Comparison of ENCODE assay signal across 1 cellular context in genomic region chr15:62569460-62570404, GRCh38.
TF ChIP-seq lines count a peak whose summit lies in the region.

No MANE protein-coding gene starts in this region.

TF ChIP-seq in HepG2, 621 proteins besides CTCF, POLR2A, EP300 and RAD21 (continued from another document and continues in another):
- TF ChIP-seq ZHX2 (IDR thresholded peaks at IDR 0.05; ENCODE audit: low read depth), result no peak
- no peak for TF ChIP-seq ZHX2 (CRISPR knock-in tag; IDR thresholded peaks at IDR 0.05; ENCODE audit: borderline replicate concordance)
- TF ChIP-seq SIX4 (CRISPR knock-in tag; IDR thresholded peaks at IDR 0.05), result peak; percentile 81
- TF ChIP-seq KDM2A (CRISPR knock-in tag; IDR thresholded peaks at IDR 0.05; ENCODE audit: borderline replicate concordance, low read depth), result peak; percentile 65; the same call in 1 of the 2 replicates
- peak; percentile 26; the same call in 1 of the 2 replicates for TF ChIP-seq ZFX (CRISPR knock-in tag; IDR thresholded peaks at IDR 0.05; ENCODE audit: low read depth)
- peak; percentile 47; the same call in 1 of the 2 replicates for TF ChIP-seq ETV5 (CRISPR knock-in tag; IDR thresholded peaks at IDR 0.05; ENCODE audit: borderline replicate concordance)
- TF ChIP-seq ZNF639 (CRISPR knock-in tag; conservative IDR thresholded peaks at IDR 0.05), result no peak; the same call in 1 of the 2 replicates
- TF ChIP-seq RCOR2 (CRISPR knock-in tag; IDR thresholded peaks at IDR 0.05), result peak; percentile 94
- no peak for TF ChIP-seq ZNF572 (CRISPR knock-in tag; IDR thresholded peaks at IDR 0.05)
- peak; percentile 77; the same call in 1 of the 2 replicates for TF ChIP-seq MEIS2 (CRISPR knock-in tag; IDR thresholded peaks at IDR 0.05)
- TF ChIP-seq NCOA2 (CRISPR knock-in tag; IDR thresholded peaks at IDR 0.05), result peak; percentile 92
- peak; percentile 91; the same call in 1 of the 2 replicates for TF ChIP-seq NKX3-1 (CRISPR knock-in tag; IDR thresholded peaks at IDR 0.05)
- TF ChIP-seq, protein P1, sequence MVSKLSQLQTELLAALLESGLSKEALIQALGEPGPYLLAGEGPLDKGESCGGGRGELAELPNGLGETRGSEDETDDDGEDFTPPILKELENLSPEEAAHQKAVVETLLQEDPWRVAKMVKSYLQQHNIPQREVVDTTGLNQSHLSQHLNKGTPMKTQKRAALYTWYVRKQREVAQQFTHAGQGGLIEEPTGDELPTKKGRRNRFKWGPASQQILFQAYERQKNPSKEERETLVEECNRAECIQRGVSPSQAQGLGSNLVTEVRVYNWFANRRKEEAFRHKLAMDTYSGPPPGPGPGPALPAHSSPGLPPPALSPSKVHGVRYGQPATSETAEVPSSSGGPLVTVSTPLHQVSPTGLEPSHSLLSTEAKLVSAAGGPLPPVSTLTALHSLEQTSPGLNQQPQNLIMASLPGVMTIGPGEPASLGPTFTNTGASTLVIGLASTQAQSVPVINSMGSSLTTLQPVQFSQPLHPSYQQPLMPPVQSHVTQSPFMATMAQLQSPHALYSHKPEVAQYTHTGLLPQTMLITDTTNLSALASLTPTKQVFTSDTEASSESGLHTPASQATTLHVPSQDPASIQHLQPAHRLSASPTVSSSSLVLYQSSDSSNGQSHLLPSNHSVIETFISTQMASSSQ (IDR thresholded peaks at IDR 0.05; ENCODE audit: low read depth), result peak; percentile 84
- TF ChIP-seq, protein P1 (CRISPR knock-in tag; IDR thresholded peaks at IDR 0.05; ENCODE audit: borderline replicate concordance), result peak; percentile 94
- TF ChIP-seq CREM (IDR thresholded peaks at IDR 0.05), result peak; percentile 83
- no peak for TF ChIP-seq CREM (CRISPR knock-in tag; IDR thresholded peaks at IDR 0.05)
- TF ChIP-seq, protein P2, sequence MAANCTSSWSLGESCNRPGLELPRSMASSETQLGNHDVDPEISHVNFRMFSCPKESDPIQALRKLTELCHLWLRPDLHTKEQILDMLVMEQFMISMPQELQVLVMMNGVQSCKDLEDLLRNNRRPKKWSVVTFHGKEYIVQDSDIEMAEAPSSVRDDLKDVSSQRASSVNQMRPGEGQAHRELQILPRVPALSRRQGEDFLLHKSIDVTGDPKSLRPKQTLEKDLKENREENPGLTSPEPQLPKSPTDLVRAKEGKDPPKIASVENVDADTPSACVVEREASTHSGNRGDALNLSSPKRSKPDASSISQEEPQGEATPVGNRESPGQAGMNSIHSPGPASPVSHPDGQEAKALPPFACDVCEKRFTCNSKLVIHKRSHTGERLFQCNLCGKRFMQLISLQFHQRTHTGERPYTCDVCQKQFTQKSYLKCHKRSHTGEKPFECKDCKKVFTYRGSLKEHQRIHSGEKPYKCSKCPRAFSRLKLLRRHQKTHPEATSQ (CRISPR knock-in tag; IDR thresholded peaks at IDR 0.05; ENCODE audit: borderline replicate concordance), result 0 out of 2 replicates have a peak, but pooled peaks have one; percentile 66
- TF ChIP-seq ZNF713 (CRISPR knock-in tag; IDR thresholded peaks at IDR 0.05), result no peak
- no peak for TF ChIP-seq ZNF567 (CRISPR knock-in tag; IDR thresholded peaks at IDR 0.05; ENCODE audit: borderline replicate concordance)
- no peak for TF ChIP-seq GZF1 (CRISPR knock-in tag; IDR thresholded peaks at IDR 0.05)
- TF ChIP-seq, protein P3, sequence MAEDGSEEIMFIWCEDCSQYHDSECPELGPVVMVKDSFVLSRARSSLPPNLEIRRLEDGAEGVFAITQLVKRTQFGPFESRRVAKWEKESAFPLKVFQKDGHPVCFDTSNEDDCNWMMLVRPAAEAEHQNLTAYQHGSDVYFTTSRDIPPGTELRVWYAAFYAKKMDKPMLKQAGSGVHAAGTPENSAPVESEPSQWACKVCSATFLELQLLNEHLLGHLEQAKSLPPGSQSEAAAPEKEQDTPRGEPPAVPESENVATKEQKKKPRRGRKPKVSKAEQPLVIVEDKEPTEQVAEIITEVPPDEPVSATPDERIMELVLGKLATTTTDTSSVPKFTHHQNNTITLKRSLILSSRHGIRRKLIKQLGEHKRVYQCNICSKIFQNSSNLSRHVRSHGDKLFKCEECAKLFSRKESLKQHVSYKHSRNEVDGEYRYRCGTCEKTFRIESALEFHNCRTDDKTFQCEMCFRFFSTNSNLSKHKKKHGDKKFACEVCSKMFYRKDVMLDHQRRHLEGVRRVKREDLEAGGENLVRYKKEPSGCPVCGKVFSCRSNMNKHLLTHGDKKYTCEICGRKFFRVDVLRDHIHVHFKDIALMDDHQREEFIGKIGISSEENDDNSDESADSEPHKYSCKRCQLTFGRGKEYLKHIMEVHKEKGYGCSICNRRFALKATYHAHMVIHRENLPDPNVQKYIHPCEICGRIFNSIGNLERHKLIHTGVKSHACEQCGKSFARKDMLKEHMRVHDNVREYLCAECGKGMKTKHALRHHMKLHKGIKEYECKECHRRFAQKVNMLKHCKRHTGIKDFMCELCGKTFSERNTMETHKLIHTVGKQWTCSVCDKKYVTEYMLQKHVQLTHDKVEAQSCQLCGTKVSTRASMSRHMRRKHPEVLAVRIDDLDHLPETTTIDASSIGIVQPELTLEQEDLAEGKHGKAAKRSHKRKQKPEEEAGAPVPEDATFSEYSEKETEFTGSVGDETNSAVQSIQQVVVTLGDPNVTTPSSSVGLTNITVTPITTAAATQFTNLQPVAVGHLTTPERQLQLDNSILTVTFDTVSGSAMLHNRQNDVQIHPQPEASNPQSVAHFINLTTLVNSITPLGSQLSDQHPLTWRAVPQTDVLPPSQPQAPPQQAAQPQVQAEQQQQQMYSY (CRISPR knock-in tag; IDR thresholded peaks at IDR 0.05), result no peak
- TF ChIP-seq AFF4 (CRISPR knock-in tag; IDR thresholded peaks at IDR 0.05), result no peak
- no peak for TF ChIP-seq SYNCRIP (IDR thresholded peaks at IDR 0.05; ENCODE audit: insufficient read depth, low read depth, low read length)
- 0 out of 2 replicates have a peak, but pooled peaks have one; percentile 57 for TF ChIP-seq ZNF614 (CRISPR knock-in tag; IDR thresholded peaks at IDR 0.05; ENCODE audit: borderline replicate concordance)
- TF ChIP-seq HINFP (CRISPR knock-in tag; IDR thresholded peaks at IDR 0.05; ENCODE audit: low read depth), result 0 out of 2 replicates have a peak, but pooled peaks have one; percentile 34
- TF ChIP-seq ATF2 (CRISPR knock-in tag; IDR thresholded peaks at IDR 0.05), result peak; percentile 93
- peak; percentile 92 for TF ChIP-seq ZNF878 (CRISPR knock-in tag; IDR thresholded peaks at IDR 0.05)
- TF ChIP-seq HDAC2 (CRISPR knock-in tag; IDR thresholded peaks at IDR 0.05), result peak; percentile 98
